Comparison of ENCODE assay signal across 19 cellular contexts in genomic region chr3:52007291-52007690, GRCh38.
"Had no signal": no experiment of that assay in that cellular context is flagged by ENCODE, and none has a peak within 500 bp of the region (broad histone marks: within the 10 kb centered on the region; RNA-seq: fewer than 3 reads in every experiment).

No MANE protein-coding gene starts in this region.

- H3K27ac ChIP-seq: lower lobe of right lung, ovary, right lobe of liver, suprapubic skin, thyroid gland had no signal

- H3K27me3 ChIP-seq: dorsolateral prefrontal cortex, heart right ventricle, ovary, right lobe of liver, suprapubic skin, thyroid gland had no signal

- H3K9me3 ChIP-seq: heart right ventricle, lower lobe of right lung, ovary, right lobe of liver, suprapubic skin, thyroid gland had no signal

- H3K4me3 ChIP-seq: dorsolateral prefrontal cortex, heart right ventricle, lower lobe of right lung, ovary, right lobe of liver, suprapubic skin, thyroid gland had no signal

- ATAC-seq: esophagus mucosa; left lobe of liver; lower lobe of right lung; right lobe of liver; stimulated activated effector memory CD8-positive, alpha-beta T cell treated with anti-CD3 and anti-CD28 coated beads, Interleukin-12 subunit alpha, Interleukin-12 subunit beta, amount 100 ng/mL, for 72 hours; stimulated activated naive CD8-positive, alpha-beta T cell treated with anti-CD3 and anti-CD28 coated beads, Interleukin-15, Interleukin-2, amounts not matched to agents 100 U/mL and 50 U/mL, for 24 hours had no signal

- H3K36me3 ChIP-seq: heart right ventricle, lower lobe of right lung, ovary, right lobe of liver, suprapubic skin, thyroid gland had no signal

- DNase-seq: cortex of kidney; dorsolateral prefrontal cortex; effector memory CD4-positive, alpha-beta T cell; heart right ventricle; kidney glomerular epithelial cell; lower lobe of right lung; midbrain; naive B cell; nephron progenitor cell; ovary; right lobe of liver; stimulated activated CD4-positive, alpha-beta T cell treated with anti-CD3 and anti-CD28 coated beads, Interleukin-4, amount 100 ng/mL, for 1 hour; stimulated activated CD8-positive, alpha-beta memory T cell treated with anti-CD3 and anti-CD28 coated beads, Interleukin-4, amount 100 ng/mL, for 48 hours; stimulated activated naive CD8-positive, alpha-beta T cell treated with anti-CD3 and anti-CD28 coated beads, Interleukin-15, Interleukin-2, amounts not matched to agents 100 U/mL and 50 U/mL, for 24 hours; thyroid gland had no signal
